In the genomic region with DNA sequence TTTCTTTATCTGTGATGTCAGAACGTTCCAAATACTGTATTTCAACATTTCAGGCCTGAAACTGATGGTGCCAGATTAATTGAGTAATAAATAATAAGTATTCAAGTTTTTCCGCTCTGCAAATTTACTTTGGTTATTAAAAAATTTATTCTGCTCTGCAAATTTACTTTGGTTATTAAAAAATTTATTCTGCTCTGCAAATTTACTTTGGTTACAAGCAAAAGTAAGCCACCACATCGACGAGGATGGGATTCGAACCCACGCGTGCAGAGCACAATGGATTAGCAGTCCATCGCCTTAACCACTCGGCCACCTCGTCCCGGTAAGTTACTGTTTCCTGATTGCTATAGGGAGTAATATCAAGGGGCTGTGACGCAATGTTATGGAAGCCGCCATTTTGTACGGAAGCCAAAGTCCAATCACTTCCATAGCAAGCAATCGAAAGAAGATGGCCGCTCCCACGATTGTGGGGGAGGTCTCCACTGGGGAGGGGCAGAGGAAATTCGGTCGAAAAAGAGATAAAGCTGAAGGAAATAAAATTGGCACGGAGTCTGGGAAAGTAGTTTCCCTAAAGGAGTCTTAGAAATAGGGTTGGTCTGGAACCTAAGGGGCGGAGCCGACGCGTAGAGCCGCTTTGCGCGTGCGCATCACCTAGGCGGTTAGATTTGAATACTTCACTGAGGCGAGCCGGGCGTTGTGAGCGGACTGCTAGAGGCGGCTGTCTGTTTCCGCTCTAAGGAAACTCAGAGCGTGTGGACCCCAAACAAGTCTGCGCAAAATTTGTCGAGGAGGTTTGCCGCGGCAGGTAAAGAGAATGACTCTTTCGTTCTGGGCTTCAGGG, we compare ENCODE assay signal across 8 cellular contexts. TPM values are rescaled to one million over a fixed set of nuclear protein-coding genes. Genes with fewer than 3 reads are reported as not detected.
DNase-seq lines count a peak whose midpoint lies in the region; ATAC-seq and TF ChIP-seq lines count a peak whose summit lies in the region.

A gene with protein sequence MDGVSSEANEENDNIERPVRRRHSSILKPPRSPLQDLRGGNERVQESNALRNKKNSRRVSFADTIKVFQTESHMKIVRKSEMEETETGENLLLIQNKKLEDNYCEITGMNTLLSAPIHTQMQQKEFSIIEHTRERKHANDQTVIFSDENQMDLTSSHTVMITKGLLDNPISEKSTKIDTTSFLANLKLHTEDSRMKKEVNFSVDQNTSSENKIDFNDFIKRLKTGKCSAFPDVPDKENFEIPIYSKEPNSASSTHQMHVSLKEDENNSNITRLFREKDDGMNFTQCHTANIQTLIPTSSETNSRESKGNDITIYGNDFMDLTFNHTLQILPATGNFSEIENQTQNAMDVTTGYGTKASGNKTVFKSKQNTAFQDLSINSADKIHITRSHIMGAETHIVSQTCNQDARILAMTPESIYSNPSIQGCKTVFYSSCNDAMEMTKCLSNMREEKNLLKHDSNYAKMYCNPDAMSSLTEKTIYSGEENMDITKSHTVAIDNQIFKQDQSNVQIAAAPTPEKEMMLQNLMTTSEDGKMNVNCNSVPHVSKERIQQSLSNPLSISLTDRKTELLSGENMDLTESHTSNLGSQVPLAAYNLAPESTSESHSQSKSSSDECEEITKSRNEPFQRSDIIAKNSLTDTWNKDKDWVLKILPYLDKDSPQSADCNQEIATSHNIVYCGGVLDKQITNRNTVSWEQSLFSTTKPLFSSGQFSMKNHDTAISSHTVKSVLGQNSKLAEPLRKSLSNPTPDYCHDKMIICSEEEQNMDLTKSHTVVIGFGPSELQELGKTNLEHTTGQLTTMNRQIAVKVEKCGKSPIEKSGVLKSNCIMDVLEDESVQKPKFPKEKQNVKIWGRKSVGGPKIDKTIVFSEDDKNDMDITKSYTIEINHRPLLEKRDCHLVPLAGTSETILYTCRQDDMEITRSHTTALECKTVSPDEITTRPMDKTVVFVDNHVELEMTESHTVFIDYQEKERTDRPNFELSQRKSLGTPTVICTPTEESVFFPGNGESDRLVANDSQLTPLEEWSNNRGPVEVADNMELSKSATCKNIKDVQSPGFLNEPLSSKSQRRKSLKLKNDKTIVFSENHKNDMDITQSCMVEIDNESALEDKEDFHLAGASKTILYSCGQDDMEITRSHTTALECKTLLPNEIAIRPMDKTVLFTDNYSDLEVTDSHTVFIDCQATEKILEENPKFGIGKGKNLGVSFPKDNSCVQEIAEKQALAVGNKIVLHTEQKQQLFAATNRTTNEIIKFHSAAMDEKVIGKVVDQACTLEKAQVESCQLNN (N-terminal part only) (plus strand): TSS at position 662 of the 841 bp plus-strand sequence. CDS start 8,683 bp downstream, outside the sequence.

- peak within 1 kb of the TSS; percentile 100 for H3K4me2 ChIP-seq in SU-DHL-6 (ENCODE audit: low read depth, low read length, poor library complexity, severe bottlenecking)
- peak within 1 kb of the TSS; percentile 99 for H3K4me2 ChIP-seq in osteoblast (ENCODE audit: insufficient read depth, low read length)

- peaks cover 4% of the 10 kb centered on the region for H3K36me3 Mint-ChIP-seq in activated naive CD8-positive, alpha-beta T cell treated with anti-CD3 and anti-CD28 coated beads for 36 hours

- peak within 1 kb of the TSS; percentile 97 for H3K4me3 ChIP-seq in SU-DHL-6 (ENCODE audit: insufficient read depth, low read length, poor library complexity, severe bottlenecking)
- H3K4me3 ChIP-seq in osteoblast (ENCODE audit: insufficient read depth, low read length): peak within 1 kb of the TSS; percentile 86
- H3K4me3 ChIP-seq in thoracic aorta: peak within 1 kb of the TSS; percentile 75

- DNase-seq in NCI-H1417 (lab: John Stamatoyannopoulos, UW) (peak; percentile 92 to 98 (median 92)), head of caudate nucleus (peak; percentile 83 to 98 (median 94)), osteoblast (ENCODE audit: insufficient read length, low spot score, missing footprints) (peak; percentile 91), thoracic aorta (ENCODE audit: low spot score) (peak; percentile 71)
- DNase-seq in activated naive CD8-positive, alpha-beta T cell treated with anti-CD3 and anti-CD28 coated beads for 36 hours: peak; percentile 88

- peaks cover 24% of the 10 kb centered on the region for H3K27me3 Mint-ChIP-seq in activated naive CD8-positive, alpha-beta T cell treated with anti-CD3 and anti-CD28 coated beads for 36 hours

- peak; percentile 77 for ATAC-seq in HG02759 (IDR thresholded peaks at IDR 0.05; ENCODE audit: unreplicated experiment)
- peak; percentile 89 for ATAC-seq in thoracic aorta (ENCODE audit: insufficient number of reproducible peaks, low FRiP score, low read depth)

- H3K27me3 ChIP-seq in SU-DHL-6 (ENCODE audit: low read length): no peaks in the 10 kb centered on the region
- no peaks in the 10 kb centered on the region for H3K27me3 ChIP-seq in osteoblast (ENCODE audit: insufficient read depth, low read length)
- no peaks in the 10 kb centered on the region for H3K27me3 ChIP-seq in thoracic aorta (replicated peaks; ENCODE audit: insufficient read depth)

- intact Hi-C loops in head of caudate nucleus (cut with DNase I): no loop called here

- H3K79me2 ChIP-seq in SU-DHL-6 (ENCODE audit: insufficient read depth, low read length) (peaks cover 46% of the 10 kb centered on the region), osteoblast (ENCODE audit: insufficient read depth, low read length) (peaks cover 40% of the 10 kb centered on the region)

- no peaks in the 10 kb centered on the region for H3K9me3 Mint-ChIP-seq in activated naive CD8-positive, alpha-beta T cell treated with anti-CD3 and anti-CD28 coated beads for 36 hours

- peak; percentile 40 for TF ChIP-seq POLR2A in GM10847 (IDR thresholded peaks at IDR 0.05; ENCODE audit: extremely low read depth, insufficient read length)

- H3K36me3 ChIP-seq in SU-DHL-6 (ENCODE audit: low read length) (no peaks in the 10 kb centered on the region), osteoblast (ENCODE audit: insufficient read depth, low read length) (no peaks in the 10 kb centered on the region), thoracic aorta (no peaks in the 10 kb centered on the region)

- H3K27ac ChIP-seq in SU-DHL-6 (ENCODE audit: low read depth, low read length) (peak within 1 kb of the TSS; percentile 95), osteoblast (ENCODE audit: low read depth, low read length) (peak within 1 kb of the TSS; percentile 96), thoracic aorta (peak within 1 kb of the TSS; percentile 80 to 92)

- H2AFZ ChIP-seq in SU-DHL-6 (ENCODE audit: low read depth, low read length, severe bottlenecking) (peak within 1 kb of the TSS; percentile 85), osteoblast (ENCODE audit: low read length) (peak within 1 kb of the TSS; percentile 97)

- H3K9me2 ChIP-seq in SU-DHL-6 (replicated peaks; ENCODE audit: insufficient read depth, low read length): no peaks in the 10 kb centered on the region

- H3K4me3 Mint-ChIP-seq in activated naive CD8-positive, alpha-beta T cell treated with anti-CD3 and anti-CD28 coated beads for 36 hours: peak within 1 kb of the TSS; percentile 93

- peak within 1 kb of the TSS; percentile 98 for H3K27ac Mint-ChIP-seq in activated naive CD8-positive, alpha-beta T cell treated with anti-CD3 and anti-CD28 coated beads for 36 hours

- H3K9me3 ChIP-seq in SU-DHL-6 (ENCODE audit: insufficient read depth, low read length) (no peaks in the 10 kb centered on the region), osteoblast (ENCODE audit: low read depth, low read length) (no peaks in the 10 kb centered on the region), thoracic aorta (no peaks in the 10 kb centered on the region)

- H3K4me1 ChIP-seq in osteoblast (ENCODE audit: insufficient read depth, low read length) (peaks cover 9% of the 10 kb centered on the region), thoracic aorta (ENCODE audit: control insufficient read depth in 1 of 2, low read depth in 2 of 2) (peaks cover 3 to 18% of the 10 kb centered on the region in 2 donors)

- H3F3A ChIP-seq in SU-DHL-6 (ENCODE audit: insufficient read depth): peaks cover 38% of the 10 kb centered on the region

- H4K20me1 ChIP-seq in SU-DHL-6 (ENCODE audit: low read depth, low read length): no peaks in the 10 kb centered on the region
- no peaks in the 10 kb centered on the region for H4K20me1 ChIP-seq in osteoblast (ENCODE audit: insufficient read depth, low read length)

- peak within 1 kb of the TSS; percentile 88 for H3K9ac ChIP-seq in SU-DHL-6 (ENCODE audit: low read length)

- H3K4me1 Mint-ChIP-seq in activated naive CD8-positive, alpha-beta T cell treated with anti-CD3 and anti-CD28 coated beads for 36 hours: peaks cover 24% of the 10 kb centered on the region

- TF ChIP-seq CTCF in SU-DHL-6 (IDR thresholded peaks at IDR 0.05; ENCODE audit: insufficient read depth, low read length, poor library complexity, severe bottlenecking): no peak
- TF ChIP-seq CTCF in osteoblast (IDR thresholded peaks at IDR 0.05; ENCODE audit: extremely low read depth, low read depth, low read length): no peak
- TF ChIP-seq CTCF in thoracic aorta (IDR thresholded peaks at IDR 0.05): no peak

RNA-seq across cellular contexts. Expression of the gene that starts here (rescaled TPM):
- 10 to 100 TPM; 23.8 to 24.5 TPM for total RNA-seq in activated naive CD8-positive, alpha-beta T cell treated with anti-CD3 and anti-CD28 coated beads for 36 hours
- total RNA-seq in osteoblast (3.5 and 3.6 TPM in 2 replicates), thoracic aorta (10 to 100 TPM in 1 of 2 donors, under 1 TPM in 1; 0.27 to 11.4 TPM)

Comparison
In these comparisons a context has a peak if more than half of its experiments do, and no peak if none do; other contexts are left out.
1. Peak in every context shown above with its lines: DNase-seq, ATAC-seq, H3K4me3 ChIP-seq and H3K27ac ChIP-seq.